ENCODE assay signal across 2 cellular contexts in genomic region chr3:5195605-5196004, GRCh38.
TF ChIP-seq lines count a peak whose summit lies in the region.

No MANE protein-coding gene starts in this region.

TF ChIP-seq in liver, 16 proteins besides CTCF, POLR2A, EP300 and RAD21 (continued from another document):
- TF ChIP-seq ZBTB33 (IDR thresholded peaks at IDR 0.05) = no peak
- TF ChIP-seq YY1 (IDR thresholded peaks at IDR 0.05) = no peak
- TF ChIP-seq HNF4A (conservative IDR thresholded peaks at IDR 0.05) = no peak
- no peak for TF ChIP-seq ATF3 (IDR thresholded peaks at IDR 0.05)
- TF ChIP-seq JUND (IDR thresholded peaks at IDR 0.05) = no peak
- TF ChIP-seq EGR1 (IDR thresholded peaks at IDR 0.05; ENCODE audit: low read depth in 2 of 2) = no peak
- TF ChIP-seq RXRA (IDR thresholded peaks at IDR 0.05) = no peak
- TF ChIP-seq NR2F2 (IDR thresholded peaks at IDR 0.05) = no peak
- TF ChIP-seq REST (IDR thresholded peaks at IDR 0.05) = no peak

TF ChIP-seq in HepG2, 621 proteins besides CTCF, POLR2A, EP300 and RAD21 (continued from another document):
- no peak for TF ChIP-seq HBP1 (CRISPR knock-in tag; IDR thresholded peaks at IDR 0.05; ENCODE audit: low read depth)
- TF ChIP-seq ARNTL (CRISPR knock-in tag; IDR thresholded peaks at IDR 0.05) = no peak
- TF ChIP-seq PBX3 (CRISPR knock-in tag; IDR thresholded peaks at IDR 0.05; ENCODE audit: borderline replicate concordance) = no peak
- TF ChIP-seq KIAA2018 (CRISPR knock-in tag; IDR thresholded peaks at IDR 0.05; ENCODE audit: borderline replicate concordance) = no peak
- TF ChIP-seq ZNF883 (CRISPR knock-in tag; IDR thresholded peaks at IDR 0.05; ENCODE audit: not compliant biosample characterization) = no peak
- TF ChIP-seq NCOA2 (CRISPR knock-in tag; IDR thresholded peaks at IDR 0.05) = no peak
- no peak for TF ChIP-seq SMARCE1 (IDR thresholded peaks at IDR 0.05; ENCODE audit: borderline replicate concordance)
- no peak for TF ChIP-seq SP1 (IDR thresholded peaks at IDR 0.05)
- no peak for TF ChIP-seq SP1 (CRISPR knock-in tag; IDR thresholded peaks at IDR 0.05)
- TF ChIP-seq BRF2 (CRISPR knock-in tag; IDR thresholded peaks at IDR 0.05) = no peak
- no peak for TF ChIP-seq ZNF713 (CRISPR knock-in tag; IDR thresholded peaks at IDR 0.05)
- TF ChIP-seq E2F2 (CRISPR knock-in tag; IDR thresholded peaks at IDR 0.05; ENCODE audit: borderline replicate concordance) = no peak
- TF ChIP-seq HNRNPUL1 (IDR thresholded peaks at IDR 0.05; ENCODE audit: low read depth, low read length) = no peak
- TF ChIP-seq HOXA9 (CRISPR knock-in tag; IDR thresholded peaks at IDR 0.05; ENCODE audit: borderline replicate concordance) = no peak
- no peak for TF ChIP-seq MYNN (CRISPR knock-in tag; IDR thresholded peaks at IDR 0.05; ENCODE audit: low read depth)
TF ChIP-seq in HepG2: peak in this region for 0.
